Comparison of ENCODE assay signal across 8 cellular contexts in the genomic region with DNA sequence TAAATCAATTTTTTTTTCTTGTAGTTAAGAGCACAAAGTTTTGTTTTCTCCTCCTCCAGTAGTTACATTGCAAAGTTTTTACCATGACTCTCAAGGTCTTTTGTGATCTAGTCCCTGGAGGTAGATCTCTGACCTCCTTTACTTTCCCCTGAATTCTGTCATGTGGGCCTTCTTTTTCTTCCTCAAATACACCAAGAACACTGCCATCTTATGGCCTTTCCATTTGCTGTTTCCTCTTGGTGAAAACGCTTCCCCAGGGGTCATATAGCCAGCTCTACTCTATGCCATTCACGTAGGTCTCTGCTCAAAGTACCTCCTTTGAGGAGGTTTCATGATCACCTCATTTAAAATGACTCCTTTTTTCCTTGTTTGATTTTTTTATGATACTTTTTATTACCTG.
DNase-seq lines count a peak whose midpoint lies in the region; ATAC-seq and TF ChIP-seq lines count a peak whose summit lies in the region.

No MANE protein-coding gene starts in this region.

- H3K4me3 ChIP-seq in SU-DHL-6 (ENCODE audit: insufficient read depth, low read length, poor library complexity, severe bottlenecking): no peak overlapping the region
- H3K4me3 ChIP-seq in fibroblast of pulmonary artery (replicated peaks; ENCODE audit: low read depth, low read length): no peak overlapping the region

- H3K9me2 ChIP-seq in SU-DHL-6 (replicated peaks; ENCODE audit: insufficient read depth, low read length): no peaks in the 10 kb centered on the region

- no peak overlapping the region for H2AFZ ChIP-seq in SU-DHL-6 (ENCODE audit: low read depth, low read length, severe bottlenecking)

- H3K4me2 ChIP-seq in SU-DHL-6 (ENCODE audit: low read depth, low read length, poor library complexity, severe bottlenecking): peak overlapping the region; percentile 19

- H4K20me1 ChIP-seq in SU-DHL-6 (ENCODE audit: low read depth, low read length): peaks cover 6% of the 10 kb centered on the region; the same call in 1 of the 2 replicates

- H3F3A ChIP-seq in SU-DHL-6 (ENCODE audit: insufficient read depth): no peaks in the 10 kb centered on the region; the same call in 1 of the 2 replicates

- no peaks in the 10 kb centered on the region for H3K9me3 ChIP-seq in SU-DHL-6 (ENCODE audit: insufficient read depth, low read length)

- no peak overlapping the region for H3K27ac ChIP-seq in SU-DHL-6 (ENCODE audit: low read depth, low read length)

- peaks cover 42% of the 10 kb centered on the region for H3K36me3 ChIP-seq in SU-DHL-6 (ENCODE audit: low read length)

- no peak for TF ChIP-seq CTCF in SU-DHL-6 (IDR thresholded peaks at IDR 0.05; ENCODE audit: insufficient read depth, low read length, poor library complexity, severe bottlenecking)
- peak; percentile 18 for TF ChIP-seq CTCF in fibroblast of pulmonary artery (IDR thresholded peaks at IDR 0.05; ENCODE audit: low read length, missing control alignments)

- H3K9ac ChIP-seq in SU-DHL-6 (ENCODE audit: low read length): no peak overlapping the region

- no peak for ATAC-seq in HG02840 (IDR thresholded peaks at IDR 0.05; ENCODE audit: low FRiP score, unreplicated experiment)

- H3K79me2 ChIP-seq in SU-DHL-6 (ENCODE audit: insufficient read depth, low read length): peaks cover 33% of the 10 kb centered on the region

- H3K27me3 ChIP-seq in SU-DHL-6 (ENCODE audit: low read length): no peaks in the 10 kb centered on the region

- DNase-seq in AML-193 (lab: John Stamatoyannopoulos, UW) (peak; percentile 52), DMS114 treated with DMSO at 0.1 percent for 48 hours (lab: John Stamatoyannopoulos, UW; ENCODE audit: unreplicated experiment) (peak; percentile 9), fibroblast of pulmonary artery (ENCODE audit: low read depth) (no peak), NCI-H510A treated with DMSO at 0.1 percent for 48 hours (lab: John Stamatoyannopoulos, UW) (no peak), SHP77 (lab: John Stamatoyannopoulos, UW) (no peak)
- no peak for DNase-seq in activated CD8-positive, alpha-beta memory T cell treated with anti-CD3 and anti-CD28 coated beads for 24 hours

Comparison
In these comparisons a context has a peak if more than half of its experiments do, and no peak if none do; other contexts are left out.
1. DNase-seq: peak in AML-193 (2 of 2) and DMS114 treated with DMSO at 0.1 percent for 48 hours (single experiment); none in fibroblast of pulmonary artery (single experiment), NCI-H510A treated with DMSO at 0.1 percent for 48 hours (single experiment), activated CD8-positive, alpha-beta memory T cell treated with anti-CD3 and anti-CD28 coated beads for 24 hours (single experiment) and SHP77 (0 of 2).